Comparison of ENCODE assay signal across 1 cellular context in genomic region chr3:72306800-72307341, GRCh38.
TF ChIP-seq lines count a peak whose summit lies in the region.

No MANE protein-coding gene starts in this region.

TF ChIP-seq in WTC11, 78 proteins besides CTCF, POLR2A, EP300 and RAD21 (continued from another document):
- TF ChIP-seq, protein P1, sequence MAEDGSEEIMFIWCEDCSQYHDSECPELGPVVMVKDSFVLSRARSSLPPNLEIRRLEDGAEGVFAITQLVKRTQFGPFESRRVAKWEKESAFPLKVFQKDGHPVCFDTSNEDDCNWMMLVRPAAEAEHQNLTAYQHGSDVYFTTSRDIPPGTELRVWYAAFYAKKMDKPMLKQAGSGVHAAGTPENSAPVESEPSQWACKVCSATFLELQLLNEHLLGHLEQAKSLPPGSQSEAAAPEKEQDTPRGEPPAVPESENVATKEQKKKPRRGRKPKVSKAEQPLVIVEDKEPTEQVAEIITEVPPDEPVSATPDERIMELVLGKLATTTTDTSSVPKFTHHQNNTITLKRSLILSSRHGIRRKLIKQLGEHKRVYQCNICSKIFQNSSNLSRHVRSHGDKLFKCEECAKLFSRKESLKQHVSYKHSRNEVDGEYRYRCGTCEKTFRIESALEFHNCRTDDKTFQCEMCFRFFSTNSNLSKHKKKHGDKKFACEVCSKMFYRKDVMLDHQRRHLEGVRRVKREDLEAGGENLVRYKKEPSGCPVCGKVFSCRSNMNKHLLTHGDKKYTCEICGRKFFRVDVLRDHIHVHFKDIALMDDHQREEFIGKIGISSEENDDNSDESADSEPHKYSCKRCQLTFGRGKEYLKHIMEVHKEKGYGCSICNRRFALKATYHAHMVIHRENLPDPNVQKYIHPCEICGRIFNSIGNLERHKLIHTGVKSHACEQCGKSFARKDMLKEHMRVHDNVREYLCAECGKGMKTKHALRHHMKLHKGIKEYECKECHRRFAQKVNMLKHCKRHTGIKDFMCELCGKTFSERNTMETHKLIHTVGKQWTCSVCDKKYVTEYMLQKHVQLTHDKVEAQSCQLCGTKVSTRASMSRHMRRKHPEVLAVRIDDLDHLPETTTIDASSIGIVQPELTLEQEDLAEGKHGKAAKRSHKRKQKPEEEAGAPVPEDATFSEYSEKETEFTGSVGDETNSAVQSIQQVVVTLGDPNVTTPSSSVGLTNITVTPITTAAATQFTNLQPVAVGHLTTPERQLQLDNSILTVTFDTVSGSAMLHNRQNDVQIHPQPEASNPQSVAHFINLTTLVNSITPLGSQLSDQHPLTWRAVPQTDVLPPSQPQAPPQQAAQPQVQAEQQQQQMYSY (CRISPR knock-in tag; IDR thresholded peaks at IDR 0.05), result no peak
- no peak for TF ChIP-seq NR1H2 (CRISPR knock-in tag; IDR thresholded peaks at IDR 0.05)
